8 cellular contexts compared by ENCODE assay signal in the genomic region with DNA sequence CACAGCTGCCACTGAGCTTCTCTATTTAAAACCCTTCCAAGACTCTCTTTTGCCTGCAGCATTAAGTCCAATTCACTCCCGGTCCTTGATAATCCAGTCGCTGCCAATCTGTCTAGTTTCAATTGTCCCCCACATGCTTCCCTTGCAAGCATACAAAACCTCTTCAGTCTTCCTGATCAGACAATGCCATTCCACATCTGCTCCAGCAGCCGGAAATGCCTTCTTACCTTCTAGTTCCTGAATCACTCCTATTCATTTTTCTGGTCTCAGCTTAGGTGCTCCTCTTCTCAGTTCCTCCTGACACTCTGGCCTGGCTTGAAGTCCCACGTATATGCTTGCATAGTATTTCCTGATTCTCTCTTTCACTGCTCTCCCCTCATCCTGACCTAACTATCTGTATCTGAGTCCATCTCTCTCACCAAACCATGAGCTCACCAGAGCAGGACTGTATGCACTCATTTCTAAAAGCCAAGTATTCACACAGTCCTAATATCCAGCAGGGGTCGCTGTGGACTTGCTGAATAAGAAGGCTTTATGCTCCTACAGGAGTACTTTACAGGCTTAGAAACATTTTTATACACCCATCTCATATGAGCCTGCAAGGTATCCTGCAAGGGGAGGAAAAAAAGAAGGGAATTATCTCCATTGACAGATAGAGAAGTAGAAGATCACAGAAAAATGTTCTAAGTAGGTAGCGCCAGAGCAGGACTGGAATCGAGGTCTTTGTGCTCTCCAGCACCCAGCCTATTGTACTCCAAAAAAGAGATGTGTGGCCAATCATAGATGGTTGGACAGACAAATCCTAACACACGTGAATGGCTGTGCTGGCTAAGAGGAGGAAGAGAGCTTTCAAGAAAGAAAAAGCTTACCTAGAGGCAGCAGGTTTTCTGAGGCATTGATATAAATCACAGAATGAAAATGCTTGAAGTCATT. TPM values are rescaled to one million over a fixed set of nuclear protein-coding genes. Genes with fewer than 3 reads are reported as not detected.
DNase-seq lines count a peak whose midpoint lies in the region; ATAC-seq, FAIRE-seq and TF ChIP-seq lines count a peak whose summit lies in the region.

No MANE protein-coding gene starts in this region.

- DNase-seq in DMS79 (lab: John Stamatoyannopoulos, UW): peak; percentile 80
- peak; percentile 90 for DNase-seq in HFF-Myc (ENCODE audit: extremely low read depth, low read depth)
- peak; percentile 81 for DNase-seq in NCI-H2029 treated with DMSO at 0.1 percent for 48 hours (lab: John Stamatoyannopoulos, UW)
- peak; percentile 54 for DNase-seq in T-helper 9 cell
- DNase-seq in GM12878 (ENCODE audit: low read depth, low spot score): peak; percentile 49
- peak in 33 of 51 donors; percentile 1 to 83 (median 42) for DNase-seq in hypothalamus (lab: John Stamatoyannopoulos, UW)
- DNase-seq in smooth muscle cell of the brain vasculature (ENCODE audit: low read depth, low spot score): peak; percentile 86

- H3K4me3 ChIP-seq in HFF-Myc (replicated peaks; ENCODE audit: low read depth, low read length) (no peak overlapping the region), GM12878 (no peak overlapping the region)

- ATAC-seq in GM12878: peak; percentile 100
- ATAC-seq in HG02970 (IDR thresholded peaks at IDR 0.05; ENCODE audit: low FRiP score, unreplicated experiment): no peak

- peak; percentile 97 for FAIRE-seq in GM12878 (lab: Jason Lieb, UNC)

- CTCF ChIA-PET in GM12878 (lab: Yijun Ruan, JAX): interaction anchor here (0.6 to 8.4 kb wide), 53 partner anchors 9 to 503 kb away, joined by 3 to 77 read pairs (median 4); a partner anchor contains a TSS

- no peaks in the 10 kb centered on the region for H3K4me1 ChIP-seq in GM12878 (ENCODE audit: control insufficient read depth, insufficient read depth, low read length)

- intact Hi-C loops in GM12878 (cut with micrococcal nuclease; ENCODE audit: unreplicated experiment): loop anchor here (1.0 to 2.0 kb wide), 5 partner anchors 93 to 319 kb away; no protein-coding TSS in a partner anchor

- H3K36me3 ChIP-seq in GM12878 (ENCODE audit: control insufficient read depth in 2 of 2, insufficient read depth in 2 of 2, low read length in 1 of 2): peaks cover 2% of the 10 kb centered on the region in 2 experiments; a peak in 2 of 4 replicates

- SMC1A ChIA-PET in GM12878 (lab: Charles Lee; ENCODE audit: uncharacterized antibody, unreplicated experiment): interaction anchor here (0.5 to 3.2 kb wide), 27 partner anchors 9 to 844 kb away, joined by 3 to 19 read pairs (median 4); a partner anchor contains a TSS

- TF ChIP-seq RAD21 in GM12878 (IDR thresholded peaks at IDR 0.05; ENCODE audit: insufficient read depth, low read depth, low read length): peak; percentile 95

- no peak overlapping the region for H3K9ac ChIP-seq in GM12878 (ENCODE audit: control insufficient read depth, insufficient read depth, low read length)

- H3K27me3 ChIP-seq in GM12878 (replicated peaks in 1 of 2; ENCODE audit: control insufficient read depth in 2 of 2, insufficient read depth in 2 of 2, low read length in 1 of 2): no peaks in the 10 kb centered on the region

- POLR2A ChIA-PET in GM12878 (lab: Charles Lee): no interaction called here

- no peak overlapping the region for H3K4me2 ChIP-seq in GM12878 (ENCODE audit: control insufficient read depth, insufficient read depth)

- BruUV-seq in GM12878 (replicated peaks; lab: Mats Ljungman, UMichigan): no TSS peak

- 46% methylated on average over 8 of the region's 8 CpGs for WGBS in GM12878 (ENCODE audit: insufficient coverage, insufficient replicate concordance, low lambda C conversion rate, missing lambda C conversion rate)

- no peaks in the 10 kb centered on the region for H3K79me2 ChIP-seq in GM12878 (ENCODE audit: control insufficient read depth, insufficient read depth, low read length)

- TF ChIP-seq EP300 in GM12878 (IDR thresholded peaks at IDR 0.05; ENCODE audit: borderline replicate concordance in 1 of 2, control insufficient read depth in 1 of 2, low read depth in 2 of 2, low read length in 2 of 2): no peak

- TF ChIP-seq CTCF in HFF-Myc (IDR thresholded peaks at IDR 0.05; ENCODE audit: low read depth, low read length, missing control alignments) (peak; percentile 85), GM12878 (IDR thresholded peaks at IDR 0.05 in 2 of 3, conservative IDR thresholded peaks at IDR 0.05 in 1 of 3; ENCODE audit: control insufficient read depth in 2 of 3, extremely low read depth in 1 of 3, insufficient read depth in 1 of 3, low read depth in 3 of 3, low read length in 3 of 3) (peak; percentile 75 to 95 (median 90))

- in situ Hi-C loops in GM12878 (cut with MboI): loop anchor here (5.0 kb wide), 2 partner anchors 98 to 318 kb away; no protein-coding TSS in a partner anchor

- H2AFZ ChIP-seq in GM12878 (ENCODE audit: control insufficient read depth, low read depth, low read length): no peak overlapping the region

- H3K27ac ChIP-seq in GM12878 (ENCODE audit: control insufficient read depth, insufficient read depth): no peak overlapping the region

- no peaks in the 10 kb centered on the region for H4K20me1 ChIP-seq in GM12878 (ENCODE audit: control insufficient read depth, insufficient read depth)

- TF ChIP-seq POLR2A in GM12878 (IDR thresholded peaks at IDR 0.05; ENCODE audit: low read depth, low read length): no peak

- RAD21 ChIA-PET in GM12878 (lab: Charles Lee; ENCODE audit: unreplicated experiment): interaction anchor here (0.6 to 3.7 kb wide), 25 partner anchors 20 to 323 kb away, joined by 3 to 31 read pairs (median 4); no protein-coding TSS in a partner anchor

- H3K9me3 ChIP-seq in GM12878 (replicated peaks; ENCODE audit: control insufficient read depth, insufficient read depth, low read length): no peaks in the 10 kb centered on the region

TF ChIP-seq in GM12878, 131 proteins besides CTCF, POLR2A, EP300 and RAD21:
- TF ChIP-seq SMC3 (IDR thresholded peaks at IDR 0.05; ENCODE audit: borderline replicate concordance, low read length) (peak; percentile 90; the same call in 1 of the 2 replicates), FOS (IDR thresholded peaks at IDR 0.05; ENCODE audit: borderline replicate concordance, extremely low read depth, insufficient read length) (no peak)
TF ChIP-seq in GM12878: peak in this region for 1.

RNA-seq across cellular contexts. Expression of a gene that starts 19.2 kb away (rescaled TPM):
- total RNA-seq in GM12878 (2013; cell fraction: nucleolus; rRNA removed): 20.4 and 26.9 TPM in 2 replicates
- total RNA-seq in GM12878 (2014; rRNA removed) (3.7 and 4.1 TPM in 2 replicates), GM12878 (2014; rRNA removed; fragmentation: Illumina TruSeq; extraction: Trizol) (3.9 and 5.2 TPM in 2 replicates), GM12878 (2021) (7.3 and 11.0 TPM in 2 replicates)
- polyA plus RNA-seq in GM12878 (2011; ENCODE audit: low read depth): 2.0 TPM
- polyA plus RNA-seq in GM12878 (2011; rRNA removed) (3.2 and 4.6 TPM in 2 replicates), GM12878 (2014; fragmentation: Illumina TruSeq; extraction: Trizol) (4.6 and 5.9 TPM in 2 replicates), GM12878 (2014; fragmentation: Nextera tagmentation; extraction: Ambion mirVana) (1 to 10 TPM; 2.5 to 7.4 TPM), GM12878 (2014; rRNA removed) (3.1 and 3.9 TPM in 2 replicates), GM12878 (2016; fragmentation: Nextera tagmentation; extraction: Ambion mirVana) (1 to 10 TPM; 7.4 to 8.8 TPM)
- 3.3 and 4.0 TPM in 2 replicates for polyA plus RNA-seq in GM12878 (2011; cell fraction: cytosol; rRNA removed)
- polyA plus RNA-seq in GM12878 (2011; cell fraction: nucleus; rRNA removed): 7.3 and 10.9 TPM in 2 replicates
- 3.7 and 4.3 TPM in 2 replicates for polyA plus RNA-seq in GM12878 (2012)
- 9.7 and 13.0 TPM in 2 replicates for polyA minus RNA-seq in GM12878 (2011; rRNA and poly(A)+ RNA removed)
- 2.9 and 4.3 TPM in 2 replicates for polyA minus RNA-seq in GM12878 (2011; cell fraction: cytosol; rRNA and poly(A)+ RNA removed)
- polyA minus RNA-seq in GM12878 (2011; cell fraction: nucleus; rRNA and poly(A)+ RNA removed): 8.6 and 12.6 TPM in 2 replicates

RNA-seq across cellular contexts. Expression of a gene that starts 19.4 kb away (rescaled TPM):
- total RNA-seq in GM12878 (2013; cell fraction: nucleolus; rRNA removed): 71.4 and 148 TPM in 2 replicates
- 40.7 and 48.3 TPM in 2 replicates for total RNA-seq in GM12878 (2014; rRNA removed)
- total RNA-seq in GM12878 (2014; rRNA removed; fragmentation: Illumina TruSeq; extraction: Trizol): 52.9 and 53.6 TPM in 2 replicates
- total RNA-seq in GM12878 (2021): 143 and 145 TPM in 2 replicates
- 91.2 TPM for polyA plus RNA-seq in GM12878 (2011; ENCODE audit: low read depth)
- 192 and 234 TPM in 2 replicates for polyA plus RNA-seq in GM12878 (2011; rRNA removed)
- polyA plus RNA-seq in GM12878 (2011; cell fraction: cytosol; rRNA removed): 44.5 and 78.9 TPM in 2 replicates
- polyA plus RNA-seq in GM12878 (2011; cell fraction: nucleus; rRNA removed): 26.5 and 50.5 TPM in 2 replicates
- polyA plus RNA-seq in GM12878 (2012): 139 and 145 TPM in 2 replicates
- 176 and 220 TPM in 2 replicates for polyA plus RNA-seq in GM12878 (2014; fragmentation: Illumina TruSeq; extraction: Trizol)
- 100 to 1,000 TPM; 429 to 430 TPM for polyA plus RNA-seq in GM12878 (2014; fragmentation: Nextera tagmentation; extraction: Ambion mirVana)
- 192 and 236 TPM in 2 replicates for polyA plus RNA-seq in GM12878 (2014; rRNA removed)
- polyA plus RNA-seq in GM12878 (2016; fragmentation: Nextera tagmentation; extraction: Ambion mirVana): 100 to 1,000 TPM; 636 to 661 TPM
- 24.5 and 29.1 TPM in 2 replicates for polyA minus RNA-seq in GM12878 (2011; rRNA and poly(A)+ RNA removed)
- 14.6 and 14.7 TPM in 2 replicates for polyA minus RNA-seq in GM12878 (2011; cell fraction: cytosol; rRNA and poly(A)+ RNA removed)
- 4.5 and 15.3 TPM in 2 replicates for polyA minus RNA-seq in GM12878 (2011; cell fraction: nucleus; rRNA and poly(A)+ RNA removed)

RNA-seq across cellular contexts. Expression of a gene that starts 59.0 kb away (rescaled TPM):
- total RNA-seq in GM12878 (2013; cell fraction: nucleolus; rRNA removed): 40.3 and 47.0 TPM in 2 replicates
- total RNA-seq in GM12878 (2014; rRNA removed) (17.3 and 18.1 TPM in 2 replicates), GM12878 (2014; rRNA removed; fragmentation: Illumina TruSeq; extraction: Trizol) (14.8 and 15.4 TPM in 2 replicates), GM12878 (2021) (13.3 and 13.9 TPM in 2 replicates)
- polyA plus RNA-seq in GM12878 (2011; ENCODE audit: low read depth): 6.7 TPM
- polyA plus RNA-seq in GM12878 (2011; rRNA removed) (13.4 and 14.8 TPM in 2 replicates), GM12878 (2014; fragmentation: Illumina TruSeq; extraction: Trizol) (13.4 and 13.9 TPM in 2 replicates), GM12878 (2014; fragmentation: Nextera tagmentation; extraction: Ambion mirVana) (1 to 10 TPM; 2.5 TPM), GM12878 (2014; rRNA removed) (15.4 and 20.3 TPM in 2 replicates), GM12878 (2016; fragmentation: Nextera tagmentation; extraction: Ambion mirVana) (10 to 100 TPM in 1 of 2 experiments, 1 to 10 TPM in 1; 9.7 to 11.0 TPM)
- polyA plus RNA-seq in GM12878 (2011; cell fraction: cytosol; rRNA removed): 16.3 and 19.0 TPM in 2 replicates
- polyA plus RNA-seq in GM12878 (2011; cell fraction: nucleus; rRNA removed): 21.9 and 22.6 TPM in 2 replicates
- 7.8 and 8.6 TPM in 2 replicates for polyA plus RNA-seq in GM12878 (2012)
- 26.6 and 33.3 TPM in 2 replicates for polyA minus RNA-seq in GM12878 (2011; rRNA and poly(A)+ RNA removed)
- polyA minus RNA-seq in GM12878 (2011; cell fraction: cytosol; rRNA and poly(A)+ RNA removed): 12.3 and 13.1 TPM in 2 replicates
- 14.0 and 25.3 TPM in 2 replicates for polyA minus RNA-seq in GM12878 (2011; cell fraction: nucleus; rRNA and poly(A)+ RNA removed)
